Comparison of ENCODE assay signal across 8 cellular contexts in the genomic region with DNA sequence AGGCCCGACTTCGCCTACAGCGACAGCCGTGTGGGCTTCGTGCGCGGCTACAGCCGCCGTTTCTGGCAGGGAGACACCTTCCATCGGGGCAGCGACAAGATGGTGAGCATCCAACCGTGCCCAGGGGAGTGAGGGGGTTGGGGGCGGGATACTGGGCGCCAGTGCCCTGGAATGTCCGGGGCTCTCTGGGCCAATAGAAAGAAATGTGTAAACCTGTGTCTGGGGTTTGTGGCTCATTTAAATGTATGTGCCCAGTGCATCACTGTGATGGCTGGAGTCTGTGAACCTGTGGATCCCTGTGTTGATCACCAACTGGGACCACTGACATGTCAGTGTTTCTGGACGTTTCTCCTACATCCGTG. TPM values are rescaled to one million over a fixed set of nuclear protein-coding genes. Genes with fewer than 3 reads are reported as not detected.
DNase-seq lines count a peak whose midpoint lies in the region; ATAC-seq and TF ChIP-seq lines count a peak whose summit lies in the region.

No MANE protein-coding gene starts in this region.

- H3K36me3 ChIP-seq in iPS-20b (ENCODE audit: insufficient read depth, low read depth, low read length) (peaks cover 23% of the 10 kb centered on the region), thoracic aorta (no peaks in the 10 kb centered on the region)

- no peaks in the 10 kb centered on the region for H3K27me3 Mint-ChIP-seq in activated CD4-positive, alpha-beta T cell treated with anti-CD3 and anti-CD28 coated beads, Interleukin-2, amount 10 ng/mL, durations not matched to agents 24 days and 14 days
- H3K27me3 Mint-ChIP-seq in activated CD8-positive, alpha-beta T cell treated with anti-CD3 and anti-CD28 coated beads for 36 hours: no peaks in the 10 kb centered on the region

- no peaks in the 10 kb centered on the region for H3K9me3 Mint-ChIP-seq in activated CD4-positive, alpha-beta T cell treated with anti-CD3 and anti-CD28 coated beads, Interleukin-2, amount 10 ng/mL, durations not matched to agents 24 days and 14 days
- no peaks in the 10 kb centered on the region for H3K9me3 Mint-ChIP-seq in activated CD8-positive, alpha-beta T cell treated with anti-CD3 and anti-CD28 coated beads for 36 hours

- peak overlapping the region; percentile 92 for H3K4me3 Mint-ChIP-seq in activated CD4-positive, alpha-beta T cell treated with anti-CD3 and anti-CD28 coated beads, Interleukin-2, amount 10 ng/mL, durations not matched to agents 24 days and 14 days
- H3K4me3 Mint-ChIP-seq in activated CD8-positive, alpha-beta T cell treated with anti-CD3 and anti-CD28 coated beads for 36 hours: peak overlapping the region; percentile 94

- H3K9me3 ChIP-seq in iPS-20b (ENCODE audit: insufficient read depth, low read depth, low read length) (no peaks in the 10 kb centered on the region), thoracic aorta (no peaks in the 10 kb centered on the region)

- H3K4me1 Mint-ChIP-seq in activated CD4-positive, alpha-beta T cell treated with anti-CD3 and anti-CD28 coated beads, Interleukin-2, amount 10 ng/mL, durations not matched to agents 24 days and 14 days: peaks cover 34% of the 10 kb centered on the region
- peaks cover 28% of the 10 kb centered on the region for H3K4me1 Mint-ChIP-seq in activated CD8-positive, alpha-beta T cell treated with anti-CD3 and anti-CD28 coated beads for 36 hours (ENCODE audit: low read depth)

- ATAC-seq in activated CD8-positive, alpha-beta T cell treated with anti-CD3 and anti-CD28 coated beads for 36 hours: peak; percentile 1
- ATAC-seq in thoracic aorta (ENCODE audit: insufficient number of reproducible peaks, low FRiP score, low read depth) (no peak), GM18909 (IDR thresholded peaks at IDR 0.05; ENCODE audit: poor library complexity, unreplicated experiment) (no peak)

- CTCF ChIA-PET in activated CD8-positive, alpha-beta T cell treated with anti-CD3 and anti-CD28 coated beads for 36 hours (lab: Charles Lee): interaction anchor here (0.6 to 7.5 kb wide), 12 partner anchors 8 to 92 kb away, joined by 3 to 73 read pairs (median 4); no protein-coding TSS in a partner anchor

- H3K9ac ChIP-seq in iPS-20b (ENCODE audit: low read depth, low read length): peak overlapping the region; percentile 89

- peaks cover 12% of the 10 kb centered on the region for H3K36me3 Mint-ChIP-seq in activated CD4-positive, alpha-beta T cell treated with anti-CD3 and anti-CD28 coated beads, Interleukin-2, amount 10 ng/mL, durations not matched to agents 24 days and 14 days (ENCODE audit: low read depth)
- peaks cover 37% of the 10 kb centered on the region for H3K36me3 Mint-ChIP-seq in activated CD8-positive, alpha-beta T cell treated with anti-CD3 and anti-CD28 coated beads for 36 hours (ENCODE audit: low read depth)

- DNase-seq in activated CD4-positive, alpha-beta T cell treated with anti-CD3 and anti-CD28 coated beads, Interleukin-2, amount 10 ng/mL, durations not matched to agents 24 days and 14 days: no peak
- DNase-seq in activated CD4-positive, alpha-beta T cell treated with anti-CD3 and anti-CD28 coated beads for 4 hours: no peak
- no peak for DNase-seq in activated CD8-positive, alpha-beta T cell treated with anti-CD3 and anti-CD28 coated beads for 36 hours
- DNase-seq in thoracic aorta (ENCODE audit: low spot score) (no peak), GDM1 (lab: John Stamatoyannopoulos, UW) (no peak), EL (no peak)

- no peaks in the 10 kb centered on the region; the same call in 1 of the 2 replicates for H3K27me3 ChIP-seq in iPS-20b (ENCODE audit: insufficient read depth, low read length)
- no peaks in the 10 kb centered on the region for H3K27me3 ChIP-seq in thoracic aorta (replicated peaks; ENCODE audit: insufficient read depth)

- H3K27ac ChIP-seq in iPS-20b (ENCODE audit: low read length) (peak overlapping the region; percentile 30), thoracic aorta (peak overlapping the region; percentile 82 to 91)

- POLR2A ChIA-PET in activated CD8-positive, alpha-beta T cell treated with anti-CD3 and anti-CD28 coated beads for 36 hours (lab: Charles Lee): interaction anchor here (0.6 to 6.1 kb wide), 11 partner anchors 12 to 310 kb away, joined by 3 to 67 read pairs (median 4); a partner anchor contains a TSS

- intact Hi-C loops in activated CD4-positive, alpha-beta T cell treated with anti-CD3 and anti-CD28 coated beads, Interleukin-2, amount 10 ng/mL, durations not matched to agents 24 days and 14 days (cut with micrococcal nuclease): loop anchor here (1.0 to 2.0 kb wide), 2 partner anchors 11 to 277 kb away; a partner anchor contains a TSS
- intact Hi-C loops in activated CD8-positive, alpha-beta T cell treated with anti-CD3 and anti-CD28 coated beads for 36 hours (cut with micrococcal nuclease): loop anchor here (10.0 kb wide), 1 partner anchor 49 kb away; no protein-coding TSS in a partner anchor

- H3K4me1 ChIP-seq in iPS-20b (ENCODE audit: insufficient read depth, low read length): peaks cover 8% of the 10 kb centered on the region; the same call in 1 of the 2 replicates
- H3K4me1 ChIP-seq in thoracic aorta (ENCODE audit: control insufficient read depth in 1 of 2, low read depth in 2 of 2): peaks cover 17 to 58% of the 10 kb centered on the region in 2 donors

- H3K4me3 ChIP-seq in iPS-20b (ENCODE audit: low read length): peak overlapping the region; percentile 86
- peak overlapping the region; percentile 91 for H3K4me3 ChIP-seq in thoracic aorta

- TF ChIP-seq CTCF in activated CD8-positive, alpha-beta T cell treated with anti-CD3 and anti-CD28 coated beads for 36 hours (IDR thresholded peaks at IDR 0.05): no peak
- no peak for TF ChIP-seq CTCF in thoracic aorta (IDR thresholded peaks at IDR 0.05)

- H3K27ac Mint-ChIP-seq in activated CD4-positive, alpha-beta T cell treated with anti-CD3 and anti-CD28 coated beads, Interleukin-2, amount 10 ng/mL, durations not matched to agents 24 days and 14 days: peak overlapping the region; percentile 64
- H3K27ac Mint-ChIP-seq in activated CD8-positive, alpha-beta T cell treated with anti-CD3 and anti-CD28 coated beads for 36 hours: peak overlapping the region; percentile 95

RNA-seq across cellular contexts. Expression of a gene that starts 0.4 kb away (rescaled TPM):
- 8.4 and 9.8 TPM in 2 replicates for total RNA-seq in activated CD4-positive, alpha-beta T cell treated with anti-CD3 and anti-CD28 coated beads, Interleukin-2, amount 10 ng/mL, durations not matched to agents 24 days and 14 days
- total RNA-seq in activated CD8-positive, alpha-beta T cell treated with anti-CD3 and anti-CD28 coated beads for 36 hours: 10 to 100 TPM; 21.9 to 22.6 TPM
- total RNA-seq in thoracic aorta: 1 to 10 TPM; 3.9 to 7.3 TPM

RNA-seq across cellular contexts. Expression of a gene that starts 24.6 kb away (rescaled TPM):
- total RNA-seq in activated CD4-positive, alpha-beta T cell treated with anti-CD3 and anti-CD28 coated beads, Interleukin-2, amount 10 ng/mL, durations not matched to agents 24 days and 14 days: 0.33 TPM in 1 of 2 replicates, not detected in the other
- total RNA-seq in activated CD8-positive, alpha-beta T cell treated with anti-CD3 and anti-CD28 coated beads for 36 hours: not detected
- 10 to 100 TPM in 1 of 2 donors, 1 to 10 TPM in 1; 6.2 to 13.0 TPM for total RNA-seq in thoracic aorta

RNA-seq across cellular contexts. Expression of a gene that starts 59.4 kb away (rescaled TPM):
- total RNA-seq in activated CD4-positive, alpha-beta T cell treated with anti-CD3 and anti-CD28 coated beads, Interleukin-2, amount 10 ng/mL, durations not matched to agents 24 days and 14 days: 11.2 and 11.3 TPM in 2 replicates
- total RNA-seq in activated CD8-positive, alpha-beta T cell treated with anti-CD3 and anti-CD28 coated beads for 36 hours: 1 to 10 TPM; 6.1 TPM
- total RNA-seq in thoracic aorta: 10 to 100 TPM; 26.0 to 37.9 TPM
